ENCODE assay signal across 17 cellular contexts in the genomic region with DNA sequence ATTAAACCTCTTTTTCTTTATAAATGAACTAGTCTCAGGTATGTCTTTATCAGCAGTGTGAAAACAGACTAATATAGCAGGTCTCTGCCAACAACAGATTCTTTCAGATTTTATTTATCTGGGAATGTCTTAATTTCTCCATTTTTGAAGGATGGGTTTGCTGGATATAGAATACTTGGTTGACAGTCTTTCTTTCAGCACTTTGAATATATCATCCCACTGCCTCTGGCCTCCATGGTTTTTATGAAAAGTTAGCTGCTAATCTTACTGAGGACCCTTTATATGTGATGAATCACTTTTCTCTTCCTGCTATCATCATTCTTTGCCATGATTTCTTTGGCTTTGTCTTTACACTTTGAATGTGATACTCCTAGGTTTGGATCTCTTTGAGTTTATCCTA.
DNase-seq lines count a peak whose midpoint lies in the region; ATAC-seq and TF ChIP-seq lines count a peak whose summit lies in the region.
"Had no signal": no experiment of that assay in that cellular context is flagged by ENCODE, and none has a peak within 500 bp of the region (broad histone marks: within the 10 kb centered on the region; RNA-seq: fewer than 3 reads in every experiment).

No MANE protein-coding gene starts in this region.

- no peak overlapping the region for H3K27ac Mint-ChIP-seq in WTC11
- no peak overlapping the region for H3K27ac Mint-ChIP-seq in endodermal cell
- no peak overlapping the region for H3K27ac Mint-ChIP-seq in CD8-positive, alpha-beta T cell
- H3K27ac Mint-ChIP-seq: CD4-positive, CD25-positive, alpha-beta regulatory T cell; GM23338; IgD-negative memory B cell had no signal

- H3K36me3 Mint-ChIP-seq in WTC11: peaks cover 65% of the 10 kb centered on the region
- H3K36me3 Mint-ChIP-seq in endodermal cell (ENCODE audit: low read depth): peaks cover 64% of the 10 kb centered on the region
- H3K36me3 Mint-ChIP-seq in CD8-positive, alpha-beta T cell: peaks cover 77% of the 10 kb centered on the region

- no peak for DNase-seq in WTC11 (ENCODE audit: low spot score)
- DNase-seq in endodermal cell: no peak
- DNase-seq in iPS-NIHi11 (ENCODE audit: low spot score): no peak
- no peak for DNase-seq in CD8-positive, alpha-beta T cell
- DNase-seq: ACHN; BE2C; C1 segment of cervical spinal cord; Caco-2; CD4-positive, CD25-positive, alpha-beta regulatory T cell; DMS79 treated with DMSO at 0.1 percent for 48 hours; H7; KG1 had no signal

- H3K4me1 ChIP-seq in HEK293 (ENCODE audit: control insufficient read depth, insufficient read depth, low read length) (no peaks in the 10 kb centered on the region), endodermal cell (ENCODE audit: control insufficient read depth, insufficient read depth, low read length) (no peaks in the 10 kb centered on the region)
- H3K4me1 ChIP-seq in CD8-positive, alpha-beta T cell (ENCODE audit: insufficient read depth, low read length): no peaks in the 10 kb centered on the region
- H3K4me1 ChIP-seq: BE2C had no signal

- CTCF ChIA-PET in HEK293 (lab: Yijun Ruan, JAX) (interaction anchor here (0.6 to 0.7 kb wide), 2 partner anchors 624 to 818 kb away, joined by 3 read pairs; no protein-coding TSS in a partner anchor), WTC11 (lab: Charles Lee) (no interaction called here)
- CTCF ChIA-PET in CD8-positive, alpha-beta T cell (lab: Charles Lee): interaction anchor here (1.4 kb wide), 1 partner anchor 10 kb away, joined by 3 read pairs; no protein-coding TSS in a partner anchor

- H3K9me3 ChIP-seq in HEK293 (ENCODE audit: control insufficient read depth, insufficient read depth, low read depth, low read length): no peaks in the 10 kb centered on the region; the same call in 1 of the 2 replicates
- peaks cover 45% of the 10 kb centered on the region for H3K9me3 ChIP-seq in endodermal cell (ENCODE audit: control insufficient read depth, low read length)
- H3K9me3 ChIP-seq in CD8-positive, alpha-beta T cell (ENCODE audit: low read length): peaks cover 6% of the 10 kb centered on the region
- H3K9me3 ChIP-seq: BE2C had no signal

- H3K4me3 ChIP-seq in HEK293 (ENCODE audit: low read depth, low read length) (no peak overlapping the region), endodermal cell (ENCODE audit: low read length) (peak overlapping the region; percentile 6)
- no peak overlapping the region for H3K4me3 ChIP-seq in CD8-positive, alpha-beta T cell (ENCODE audit: low read depth, low read length)
- H3K4me3 ChIP-seq: GM23338 had no signal

- POLR2A ChIA-PET in HEK293 (lab: Yijun Ruan, JAX): no interaction called here
- POLR2A ChIA-PET in WTC11 (lab: Charles Lee): no interaction called here
- POLR2A ChIA-PET in CD8-positive, alpha-beta T cell (lab: Charles Lee): no interaction called here

- no peak for ATAC-seq in WTC11
- no peak for ATAC-seq in GM18861 (IDR thresholded peaks at IDR 0.05; ENCODE audit: unreplicated experiment)
- no peak for ATAC-seq in CD8-positive, alpha-beta T cell
- ATAC-seq: GM23338, HCT116 had no signal

- no peak overlapping the region for H3K4me3 Mint-ChIP-seq in WTC11
- no peak overlapping the region for H3K4me3 Mint-ChIP-seq in endodermal cell
- no peak overlapping the region for H3K4me3 Mint-ChIP-seq in CD8-positive, alpha-beta T cell
- H3K4me3 Mint-ChIP-seq: CD4-positive, CD25-positive, alpha-beta regulatory T cell; GM23338; IgD-negative memory B cell had no signal

- H3K4me1 Mint-ChIP-seq in WTC11 (0 out of 2 replicates have a peak, but pooled peaks cover 2% of the 10 kb centered on the region), endodermal cell (no peaks in the 10 kb centered on the region)
- no peaks in the 10 kb centered on the region for H3K4me1 Mint-ChIP-seq in CD8-positive, alpha-beta T cell (ENCODE audit: low read depth)
- H3K4me1 Mint-ChIP-seq: GM23338, IgD-negative memory B cell had no signal

- H3K27ac ChIP-seq in HEK293 (ENCODE audit: extremely low read depth, low read depth, low read length): no peak overlapping the region
- H3K27ac ChIP-seq in endodermal cell (ENCODE audit: low read depth, low read length): no peak overlapping the region
- no peak overlapping the region for H3K27ac ChIP-seq in CD8-positive, alpha-beta T cell (ENCODE audit: low read depth, low read length)

- H3K36me3 ChIP-seq in HEK293 (ENCODE audit: control insufficient read depth in 2 of 2, insufficient read depth in 1 of 2, low read length in 2 of 2) (peaks cover 4 to 13% of the 10 kb centered on the region in 2 experiments; a peak in 1 of 3 replicates), endodermal cell (ENCODE audit: control insufficient read depth, insufficient read depth, low read length) (peaks cover 26% of the 10 kb centered on the region)
- no peaks in the 10 kb centered on the region for H3K36me3 ChIP-seq in CD8-positive, alpha-beta T cell (ENCODE audit: insufficient read depth, low read length)

- H3K9me3 Mint-ChIP-seq in WTC11 (peaks cover 42% of the 10 kb centered on the region), endodermal cell (peaks cover 32% of the 10 kb centered on the region)
- peaks cover 41% of the 10 kb centered on the region for H3K9me3 Mint-ChIP-seq in CD8-positive, alpha-beta T cell

- no peaks in the 10 kb centered on the region for H3K27me3 ChIP-seq in endodermal cell (ENCODE audit: control insufficient read depth, insufficient read depth, low read length, poor library complexity, severe bottlenecking)
- H3K27me3 ChIP-seq in CD8-positive, alpha-beta T cell (ENCODE audit: insufficient read depth, low read length): no peaks in the 10 kb centered on the region
- H3K27me3 ChIP-seq: BE2C had no signal

- H3K27me3 Mint-ChIP-seq in WTC11 (ENCODE audit: low read depth) (no peaks in the 10 kb centered on the region), endodermal cell (ENCODE audit: insufficient read depth) (no peaks in the 10 kb centered on the region)
- H3K27me3 Mint-ChIP-seq in CD8-positive, alpha-beta T cell (ENCODE audit: low read depth): no peaks in the 10 kb centered on the region
- H3K27me3 Mint-ChIP-seq: CD4-positive, CD25-positive, alpha-beta regulatory T cell; IgD-negative memory B cell had no signal

- no peak for TF ChIP-seq CTCF in HEK293 (tag by site-specific recombination; IDR thresholded peaks at IDR 0.05)
- TF ChIP-seq CTCF in WTC11 (IDR thresholded peaks at IDR 0.05): no peak
- no peak for TF ChIP-seq CTCF in endodermal cell (conservative IDR thresholded peaks at IDR 0.05)
- TF ChIP-seq CTCF in CD8-positive, alpha-beta T cell (IDR thresholded peaks at IDR 0.05): no peak

- intact Hi-C loops in CD8-positive, alpha-beta T cell (cut with DNase I, micrococcal nuclease): no loop called here

- H3K9ac ChIP-seq in endodermal cell (ENCODE audit: extremely low read depth, low read length, poor library complexity, severe bottlenecking): no peak overlapping the region

TF ChIP-seq in HEK293, 187 proteins besides CTCF, POLR2A, EP300 and RAD21:
- TF ChIP-seq SETDB1 (IDR thresholded peaks at IDR 0.05; ENCODE audit: insufficient read length, low read length): peak; percentile 96
- TF ChIP-seq ZNF571 (tag by site-specific recombination; IDR thresholded peaks at IDR 0.05): no peak
- no peak for TF ChIP-seq ZBTB21 (tag by site-specific recombination; IDR thresholded peaks at IDR 0.05)
- no peak for TF ChIP-seq EGR2 (tag by site-specific recombination; IDR thresholded peaks at IDR 0.05; ENCODE audit: low read depth)
- no peak for TF ChIP-seq ZNF610 (tag by site-specific recombination; IDR thresholded peaks at IDR 0.05; ENCODE audit: borderline replicate concordance)
- no peak for TF ChIP-seq ZNF354C (tag by site-specific recombination; IDR thresholded peaks at IDR 0.05; ENCODE audit: borderline replicate concordance, low read depth)
- no peak for TF ChIP-seq ZNF433 (tag by site-specific recombination; IDR thresholded peaks at IDR 0.05; ENCODE audit: low read depth)
- TF ChIP-seq ZFHX2 (tag by site-specific recombination; conservative IDR thresholded peaks at IDR 0.05): no peak
- TF ChIP-seq ZNF549 (tag by site-specific recombination; IDR thresholded peaks at IDR 0.05): peak; percentile 37; the same call in 1 of the 2 replicates

TF ChIP-seq in WTC11, 78 proteins besides CTCF, POLR2A, EP300 and RAD21:
- TF ChIP-seq FOXP1 (CRISPR knock-in tag; IDR thresholded peaks at IDR 0.05; ENCODE audit: borderline replicate concordance) (no peak), ZNF317 (CRISPR knock-in tag; IDR thresholded peaks at IDR 0.05; ENCODE audit: borderline replicate concordance, low read depth) (peak; percentile 77)
TF ChIP-seq in WTC11: peak in this region for 1.
